In the genomic region with DNA sequence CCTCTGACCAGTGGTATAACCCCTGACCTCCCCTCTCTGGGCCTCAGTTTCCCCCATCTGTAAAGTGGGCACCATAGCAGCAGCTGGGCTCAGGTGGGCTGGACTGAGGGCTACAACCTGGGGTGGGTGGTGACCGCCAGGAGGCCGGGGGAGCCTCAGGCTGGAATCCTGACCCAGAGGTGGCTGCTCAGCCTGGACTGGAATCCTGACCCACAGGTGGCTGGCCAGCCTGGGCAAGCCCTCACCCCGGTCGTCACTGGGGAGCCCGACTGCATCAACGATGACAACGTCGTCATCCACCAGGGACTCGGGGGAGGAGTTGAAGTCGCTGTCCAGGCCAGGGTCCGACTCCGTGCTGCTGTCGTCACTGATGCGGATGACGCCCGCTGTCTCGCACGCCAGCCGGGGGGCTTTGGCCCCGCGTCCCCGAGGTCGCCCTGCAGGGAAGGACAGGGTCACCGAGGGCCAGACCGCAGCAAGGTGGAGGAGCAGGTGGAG, we compare ENCODE assay signal across 9 cellular contexts. TPM values are rescaled to one million over a fixed set of nuclear protein-coding genes. Genes with fewer than 3 reads are reported as not detected.
A peak's percentile ranks its signal among the peaks of the same experiment; 100 is the strongest.
DNase-seq lines count a peak whose midpoint lies in the region; ATAC-seq and TF ChIP-seq lines count a peak whose summit lies in the region.
"Had no signal": no experiment of that assay in that cellular context is flagged by ENCODE, and none has a peak within 500 bp of the region (broad histone marks: within the 10 kb centered on the region; RNA-seq: fewer than 3 reads in every experiment).

No MANE protein-coding gene starts in this region.

- H2BK12ac ChIP-seq in trophoblast cell (ENCODE audit: low read length) = peak overlapping the region; percentile 1

- no peak overlapping the region for H3K18ac ChIP-seq in trophoblast cell (ENCODE audit: low read length)

- no peak overlapping the region for H3K23ac ChIP-seq in trophoblast cell (ENCODE audit: low read length)

- H3K4me1 ChIP-seq in left ventricle myocardium inferior (peaks cover 29% of the 10 kb centered on the region), fibroblast of lung (ENCODE audit: control insufficient read depth, extremely low read depth, insufficient read depth, low read length) (peaks cover 8% of the 10 kb centered on the region), trophoblast cell (ENCODE audit: control insufficient read depth in 1 of 2, insufficient read depth in 2 of 2, low read length in 2 of 2) (peaks cover 6 to 9% of the 10 kb centered on the region in 2 experiments)

- H4K91ac ChIP-seq in trophoblast cell (ENCODE audit: low read depth, low read length) = peak overlapping the region; percentile 33

- H3K79me2 ChIP-seq in fibroblast of lung (ENCODE audit: control insufficient read depth, insufficient read depth, low read length) (no peaks in the 10 kb centered on the region), trophoblast cell (ENCODE audit: control insufficient read depth, insufficient read depth, low read length, poor library complexity) (no peaks in the 10 kb centered on the region)

- H4K12ac ChIP-seq in trophoblast cell (ENCODE audit: low read depth, low read length) = peak overlapping the region; percentile 9

- H2AK5ac ChIP-seq in trophoblast cell (ENCODE audit: low read length) = no peak overlapping the region

- H4K20me1 ChIP-seq in fibroblast of lung (ENCODE audit: control insufficient read depth, extremely low read depth, insufficient read depth, low read length) = peaks cover 3% of the 10 kb centered on the region

- H3K9ac ChIP-seq in fibroblast of lung (ENCODE audit: insufficient read depth, low read length) (no peak overlapping the region), trophoblast cell (ENCODE audit: low read length) (no peak overlapping the region)

- H3K79me1 ChIP-seq in trophoblast cell (ENCODE audit: low read length) = peaks cover 3% of the 10 kb centered on the region

- H2BK120ac ChIP-seq in trophoblast cell (ENCODE audit: insufficient read depth, low read length, poor library complexity) = no peak overlapping the region

- H3K27me3 ChIP-seq in left ventricle myocardium inferior (ENCODE audit: low read depth) (no peaks in the 10 kb centered on the region), fibroblast of lung (ENCODE audit: control insufficient read depth, insufficient read depth, low read length) (no peaks in the 10 kb centered on the region), trophoblast cell (ENCODE audit: insufficient read depth, low read length) (no peaks in the 10 kb centered on the region)

- peak overlapping the region; percentile 63 for H4K8ac ChIP-seq in trophoblast cell (ENCODE audit: low read depth, low read length)

- no peak overlapping the region for H2BK5ac ChIP-seq in trophoblast cell (ENCODE audit: low read depth, low read length, poor library complexity)

- H3K27ac ChIP-seq in left ventricle myocardium inferior (replicated peaks) (peak overlapping the region; percentile 80), fibroblast of lung (ENCODE audit: insufficient read depth, low read length) (peak overlapping the region; percentile 50), trophoblast cell (ENCODE audit: low read depth, low read length) (no peak overlapping the region)

- ATAC-seq in HG03045 (IDR thresholded peaks at IDR 0.05; ENCODE audit: unreplicated experiment) = no peak

- DNase-seq in left ventricle myocardium inferior (no peak), cardiac septum (ENCODE audit: low spot score) (no peak), fibroblast of lung (ENCODE audit: low read depth in 2 of 2) (no peak), trophoblast cell (peak; percentile 79 to 85), NK-92 (lab: John Stamatoyannopoulos, UW; ENCODE audit: unreplicated experiment) (no peak), amniotic stem cell (lab: John Stamatoyannopoulos, UW) (no peak), GOT3 (lab: John Stamatoyannopoulos, UW) (no peak)
- DNase-seq: cortex of kidney had no signal

- H3K9me3 ChIP-seq in left ventricle myocardium inferior (replicated peaks) (no peaks in the 10 kb centered on the region), fibroblast of lung (ENCODE audit: control insufficient read depth, insufficient read depth, low read depth, low read length) (no peaks in the 10 kb centered on the region), trophoblast cell (ENCODE audit: insufficient read depth, low read depth, low read length) (no peaks in the 10 kb centered on the region)

- H3K4me3 ChIP-seq in left ventricle myocardium inferior = peak overlapping the region; percentile 43
- no peak overlapping the region for H3K4me3 ChIP-seq in fibroblast of lung (replicated peaks in 1 of 4; ENCODE audit: control extremely low read depth in 1 of 4, insufficient read depth in 1 of 4, low read depth in 3 of 4, low read length in 4 of 4)
- H3K4me3 ChIP-seq in trophoblast cell (ENCODE audit: low read depth, low read length) = no peak overlapping the region

- no peak overlapping the region for H3K4ac ChIP-seq in trophoblast cell (ENCODE audit: low read depth, low read length)

- intact Hi-C loops in left ventricle myocardium inferior (cut with micrococcal nuclease) (no loop called here), cardiac septum (cut with DNase I) (loop anchor here (5.0 kb wide), 1 partner anchor 78 kb away; no protein-coding TSS in a partner anchor)

- H3K14ac ChIP-seq in trophoblast cell (ENCODE audit: low read length) = peak overlapping the region; percentile 33

- no peak overlapping the region for H3K4me2 ChIP-seq in fibroblast of lung (ENCODE audit: extremely low read depth, insufficient read depth, low read length)
- H3K4me2 ChIP-seq in trophoblast cell (ENCODE audit: low read length) = no peak overlapping the region

- WGBS in trophoblast cell (ENCODE audit: extremely low coverage, insufficient coverage, insufficient read length) = no CpG with 5 or more reads among the region's 25 CpGs

- H2AFZ ChIP-seq in fibroblast of lung (ENCODE audit: low read length) = no peak overlapping the region
- no peak overlapping the region for H2AFZ ChIP-seq in trophoblast cell (ENCODE audit: insufficient read depth, low read length, poor library complexity)

- TF ChIP-seq CTCF in left ventricle myocardium inferior (IDR thresholded peaks at IDR 0.05; ENCODE audit: borderline replicate concordance) (no peak), fibroblast of lung (conservative IDR thresholded peaks at IDR 0.05 in 1 of 2, IDR thresholded peaks at IDR 0.05 in 1 of 2; ENCODE audit: low read depth in 1 of 2, low read length in 2 of 2) (no peak)

- H3K36me3 ChIP-seq in left ventricle myocardium inferior (peaks cover 76% of the 10 kb centered on the region), fibroblast of lung (ENCODE audit: control insufficient read depth, insufficient read depth, low read length) (peaks cover 62% of the 10 kb centered on the region), trophoblast cell (ENCODE audit: control insufficient read depth in 1 of 2, insufficient read depth in 2 of 2, low read length in 2 of 2) (peaks cover 65 to 69% of the 10 kb centered on the region in 2 experiments)

RNA-seq across cellular contexts. Expression of a gene that starts 10.2 kb away (rescaled TPM):
- total RNA-seq in left ventricle myocardium inferior (327 TPM), cardiac septum (243 TPM), fibroblast of lung (428 and 430 TPM in 2 replicates)
- polyA plus RNA-seq in fibroblast of lung = 325 and 473 TPM in 2 replicates
- 392 and 625 TPM in 2 replicates for polyA plus RNA-seq in fibroblast of lung (2012)
- 298 and 306 TPM in 2 replicates for polyA minus RNA-seq in fibroblast of lung (ENCODE audit: low replicate concordance)
- 795 and 804 TPM in 2 replicates for polyA plus RNA-seq in trophoblast cell (2013)

RNA-seq across cellular contexts. Expression of a gene that starts 18.9 kb away (rescaled TPM):
- total RNA-seq in left ventricle myocardium inferior = 140 TPM
- total RNA-seq in cardiac septum = 125 TPM
- total RNA-seq in fibroblast of lung = 55.2 and 55.5 TPM in 2 replicates
- 130 and 214 TPM in 2 replicates for polyA plus RNA-seq in fibroblast of lung
- 267 and 396 TPM in 2 replicates for polyA plus RNA-seq in fibroblast of lung (2012)
- polyA minus RNA-seq in fibroblast of lung (ENCODE audit: low replicate concordance) = 169 and 202 TPM in 2 replicates
- polyA plus RNA-seq in trophoblast cell (2013) = 192 and 197 TPM in 2 replicates

RNA-seq across cellular contexts. Expression of a gene that starts 47.1 kb away (rescaled TPM):
- 4.8 TPM for total RNA-seq in left ventricle myocardium inferior
- total RNA-seq in cardiac septum = 3.7 TPM
- total RNA-seq in fibroblast of lung = 0.77 and 1.8 TPM in 2 replicates
- polyA plus RNA-seq in fibroblast of lung = 0.42 and 0.78 TPM in 2 replicates
- polyA plus RNA-seq in fibroblast of lung (2012) = 3.3 and 7.8 TPM in 2 replicates
- 0.67 and 0.90 TPM in 2 replicates for polyA minus RNA-seq in fibroblast of lung (ENCODE audit: low replicate concordance)
- polyA plus RNA-seq in trophoblast cell (2013) = 13.6 and 14.5 TPM in 2 replicates

Comparison
In these comparisons a context has a peak if more than half of its experiments do, and no peak if none do; other contexts are left out.
1. DNase-seq: peak in trophoblast cell (2 of 2); none in left ventricle myocardium inferior (single experiment), cardiac septum (single experiment), fibroblast of lung (0 of 2), NK-92 (single experiment), amniotic stem cell (single experiment) and GOT3 (single experiment).